ENCODE assay signal across 14 cellular contexts in genomic region chr6:2029130-2029794, GRCh38.
"Had no signal": no experiment of that assay in that cellular context is flagged by ENCODE, and none has a peak within 500 bp of the region (broad histone marks: within the 10 kb centered on the region; RNA-seq: fewer than 3 reads in every experiment).

No MANE protein-coding gene starts in this region.

- H3K4me3 ChIP-seq: esophagus muscularis mucosa, hepatocyte, left lung, tibial nerve, uterus had no signal

- H3K4me1 ChIP-seq: left lung, parathyroid adenoma, tibial nerve, uterus had no signal

- H3K27me3 ChIP-seq: esophagus muscularis mucosa, hepatocyte, left lung, tibial nerve, uterus had no signal

- H3K9me3 ChIP-seq: esophagus muscularis mucosa, left lung, tibial nerve, uterus had no signal

- H3K79me2 ChIP-seq: hepatocyte, parathyroid adenoma had no signal

- H2AFZ ChIP-seq: hepatocyte, parathyroid adenoma had no signal

- H3K9ac ChIP-seq: parathyroid adenoma had no signal

- H3K27ac ChIP-seq: esophagus muscularis mucosa, hepatocyte, left lung, parathyroid adenoma, tibial nerve, uterus had no signal

- DNase-seq: activated CD4-positive, CD25-positive, alpha-beta regulatory T cell treated with anti-CD3 and anti-CD28 coated beads, Interleukin-2, amount 50 U/mL, for 72 hours; activated naive CD4-positive, alpha-beta T cell treated with Interleukin-2 at 50 U/mL for 16 hours; activated naive CD8-positive, alpha-beta T cell treated with anti-CD3 and anti-CD28 coated beads, Interleukin-2, amount 50 U/mL, for 24 hours; activated T-cell treated with anti-CD3 and anti-CD28 coated beads for 4 hours; aorta; islet precursor cell; left lung; stimulated activated CD4-positive, alpha-beta T cell treated with anti-CD3 and anti-CD28 coated beads, Interleukin-12 subunit alpha, Interleukin-12 subunit beta, amount 100 ng/mL, for 4 hours; stimulated activated CD4-positive, alpha-beta T cell treated with anti-CD3 and anti-CD28 coated beads, Interleukin-2, amount 100 ng/mL, for 24 hours had no signal

- H3K36me3 ChIP-seq: esophagus muscularis mucosa, left lung, tibial nerve, uterus had no signal

- H3K4me2 ChIP-seq: hepatocyte had no signal
